In the genomic region with DNA sequence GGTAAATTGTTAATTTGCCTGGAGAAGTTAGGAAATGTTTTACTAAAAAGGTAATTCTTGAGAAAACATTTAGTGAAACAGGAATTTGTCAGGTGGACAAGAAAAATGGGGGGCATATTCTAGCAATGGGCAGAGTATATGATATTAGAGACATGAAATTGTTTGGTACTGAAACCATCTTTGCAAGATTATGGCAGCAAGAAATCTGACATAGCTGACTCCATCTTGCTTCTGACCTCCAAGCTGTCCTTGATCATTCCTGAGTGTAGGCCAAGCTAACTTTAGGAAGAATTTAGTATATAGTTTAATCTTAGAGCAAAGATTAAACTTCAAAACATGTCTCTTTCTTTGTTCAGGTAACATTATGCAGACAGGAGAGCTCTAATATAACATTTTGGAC, we compare ENCODE assay signal across 24 cellular contexts. TPM values are rescaled to one million over a fixed set of nuclear protein-coding genes. Genes with fewer than 3 reads are reported as not detected.
"Had no signal": no experiment of that assay in that cellular context is flagged by ENCODE, and none has a peak within 500 bp of the region (broad histone marks: within the 10 kb centered on the region; RNA-seq: fewer than 3 reads in every experiment).

No MANE protein-coding gene starts in this region.

- H3K36me3 ChIP-seq: heart left ventricle, spleen, stomach, thoracic aorta, transverse colon had no signal

- H3K27me3 ChIP-seq: dorsolateral prefrontal cortex, heart left ventricle, spleen, stomach, transverse colon had no signal

- H3K9me3 ChIP-seq: thoracic aorta had no signal

- H3K4me1 ChIP-seq: heart left ventricle, stomach, transverse colon had no signal

- DNase-seq: cortex of kidney; dorsolateral prefrontal cortex; effector CD8-positive, alpha-beta T cell; heart left ventricle; hippocampal formation; mammary epithelial cell; mucosa of descending colon; naive thymus-derived CD8-positive, alpha-beta T cell; posterior cingulate gyrus; spleen; stimulated activated CD4-positive, alpha-beta T cell treated with anti-CD3 and anti-CD28 coated beads, Interleukin-15, amount 100 ng/mL, for 24 hours; stimulated activated CD4-positive, alpha-beta T cell treated with anti-CD3 and anti-CD28 coated beads, Interleukin-1b, Interleukin-23, amount 100 ng/mL, for 48 hours; stimulated activated CD4-positive, alpha-beta T cell treated with anti-CD3 and anti-CD28 coated beads, Interleukin-4, amount 100 ng/mL, for 24 hours; stimulated activated naive CD4-positive, alpha-beta T cell; stomach; substantia nigra; transverse colon had no signal

- ATAC-seq: heart left ventricle; left lobe of liver; mucosa of descending colon; naive thymus-derived CD8-positive, alpha-beta T cell; sciatic nerve had no signal

- H3K27me3 Mint-ChIP-seq: naive thymus-derived CD8-positive, alpha-beta T cell had no signal

- H3K4me3 Mint-ChIP-seq: naive thymus-derived CD8-positive, alpha-beta T cell had no signal

- H3K27ac ChIP-seq: dorsolateral prefrontal cortex, heart left ventricle, spleen, stomach, thoracic aorta, transverse colon had no signal

- FAIRE-seq: frontal cortex, islet of Langerhans had no signal

- H3K27ac Mint-ChIP-seq: naive thymus-derived CD8-positive, alpha-beta T cell had no signal

- H3K4me3 ChIP-seq: dorsolateral prefrontal cortex, heart left ventricle, mucosa of descending colon, spleen, stomach, thoracic aorta, transverse colon had no signal

RNA-seq across cellular contexts. Expression of a gene that starts 14.0 kb away (rescaled TPM):
- total RNA-seq: fibroblast of lung, mammary epithelial cell, osteocyte had no signal
- polyA plus RNA-seq: fibroblast of lung, mammary epithelial cell had no signal
